ENCODE assay signal across 9 cellular contexts in genomic region chr12:118512669-118513068, GRCh38.
"Had no signal": no experiment of that assay in that cellular context is flagged by ENCODE, and none has a peak within 500 bp of the region (broad histone marks: within the 10 kb centered on the region; RNA-seq: fewer than 3 reads in every experiment).

No MANE protein-coding gene starts in this region.

- H3K9me3 ChIP-seq: HAP-1 had no signal

- ATAC-seq: GM23338, HCT116 had no signal

- H3K27ac Mint-ChIP-seq: GM23338, H9, HFFc6 had no signal

- H3K27ac ChIP-seq: GM23248 had no signal

- DNase-seq: GM23248, GOT3, H7, H9, HCEC 1CT, HFFc6 had no signal

- H3K4me1 ChIP-seq: HAP-1 had no signal

- H3K36me3 ChIP-seq: HAP-1 had no signal

- H3K4me3 Mint-ChIP-seq: GM23338, H9, HFFc6 had no signal

- H3K4me3 ChIP-seq: GM23248, GM23338, HAP-1 had no signal

- H3K4me1 Mint-ChIP-seq: GM23338 had no signal
